11 cellular contexts compared by ENCODE assay signal in the genomic region with DNA sequence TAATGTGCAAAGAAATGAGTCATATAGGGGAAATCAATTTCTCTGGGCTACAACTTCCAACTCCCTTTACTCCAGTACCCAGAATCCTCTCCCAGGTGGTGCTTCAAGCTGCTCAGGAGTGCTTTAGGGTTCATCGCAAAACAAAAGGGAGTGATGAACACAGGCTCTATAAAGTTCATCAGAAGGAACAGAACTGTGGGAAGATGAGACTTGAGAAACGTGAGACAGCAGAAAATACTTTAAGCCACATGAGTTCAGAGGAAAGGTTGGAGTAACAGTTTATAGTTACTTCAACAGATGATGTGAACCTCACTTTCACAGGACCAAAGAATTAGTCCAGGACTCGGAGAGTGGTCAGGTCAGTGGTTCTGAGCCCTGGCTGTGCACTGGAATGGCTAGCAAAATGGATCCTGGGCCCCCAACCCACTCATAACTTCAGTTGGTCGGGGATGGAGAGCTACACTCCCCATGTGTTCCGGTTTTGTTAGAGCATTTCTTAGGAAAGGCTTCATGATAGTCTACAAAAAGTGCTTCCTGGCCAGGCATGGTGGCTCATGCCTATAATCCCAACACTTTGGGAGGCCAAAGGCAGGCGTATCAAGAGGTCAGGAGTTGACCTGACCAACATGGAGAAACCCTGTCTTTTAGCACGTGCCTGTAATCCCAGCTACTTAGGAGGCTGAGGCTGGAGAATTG. TPM values are rescaled to one million over a fixed set of nuclear protein-coding genes. Genes with fewer than 3 reads are reported as not detected.
DNase-seq lines count a peak whose midpoint lies in the region; ATAC-seq, FAIRE-seq and TF ChIP-seq lines count a peak whose summit lies in the region.
"Had no signal": no experiment of that assay in that cellular context is flagged by ENCODE, and none has a peak within 500 bp of the region (broad histone marks: within the 10 kb centered on the region; RNA-seq: fewer than 3 reads in every experiment).

No MANE protein-coding gene starts in this region.

- FAIRE-seq in GM12891 (lab: Jason Lieb, UNC): no peak
- FAIRE-seq: keratinocyte had no signal

- ATAC-seq in HG03571 (IDR thresholded peaks at IDR 0.05; ENCODE audit: unreplicated experiment): no peak
- ATAC-seq: Right ventricle myocardium inferior had no signal

- H3K9me3 ChIP-seq in BLaER1 treated with 17β-estradiol and CSF1 and Interleukin-3, amounts not matched to agents 10 nM and 100 nM (replicated peaks in 1 of 11): peaks cover 15 to 65% (median 27%) of the 10 kb centered on the region in 11 experiments; a peak in 21 of 22 replicates

- TF ChIP-seq POLR2A in GM12891 (IDR thresholded peaks at IDR 0.05; ENCODE audit: low read depth, low read length) (peak; percentile 64; the same call in 1 of the 2 replicates), lower leg skin (IDR thresholded peaks at IDR 0.05) (no peak)

- intact Hi-C loops in lower leg skin (cut with DNase I; ENCODE audit: low total_unique reads): no loop called here

- no peak for TF ChIP-seq CTCF in lower leg skin (IDR thresholded peaks at IDR 0.05)

- no peaks in the 10 kb centered on the region for H3K27me3 ChIP-seq in BLaER1 treated with 17β-estradiol and CSF1 and Interleukin-3, amounts not matched to agents 10 nM and 100 nM

- DNase-seq in GM12891 (ENCODE audit: insufficient read length, low spot score): no peak
- DNase-seq in SK-MEL-5 (ENCODE audit: low read depth, low spot score): peak; percentile 13
- DNase-seq in fibroblast of peridontal ligament (ENCODE audit: extremely low read depth): peak; percentile 10
- DNase-seq in lower leg skin (ENCODE audit: low spot score in 2 of 2): no peak
- no peak for DNase-seq in NCI-H1092 (lab: John Stamatoyannopoulos, UW)
- DNase-seq in DMS79 treated with DMSO at 0.1 percent for 48 hours (lab: John Stamatoyannopoulos, UW): no peak
- DNase-seq: NCI-H187 had no signal

- peak overlapping the region in 2 of 10 experiments; percentile 88 to 100; a peak in 1 of 20 replicates for H3K4me3 ChIP-seq in BLaER1 treated with 17β-estradiol and CSF1 and Interleukin-3, amounts not matched to agents 10 nM and 100 nM
- H3K4me3 ChIP-seq in lower leg skin (ENCODE audit: low read depth, poor library complexity, severe bottlenecking): no peak overlapping the region

- H4K20me1 ChIP-seq in BLaER1 treated with 17β-estradiol and CSF1 and Interleukin-3, amounts not matched to agents 10 nM and 100 nM: peaks cover 51 to 81% (median 73%) of the 10 kb centered on the region in 11 experiments

- peaks cover 20 to 59% (median 48%) of the 10 kb centered on the region in 10 experiments for H3K4me1 ChIP-seq in BLaER1 treated with 17β-estradiol and CSF1 and Interleukin-3, amounts not matched to agents 10 nM and 100 nM

- peak overlapping the region in 6 of 11 experiments; percentile 91 to 100 (median 98); a peak in 6 of 22 replicates for H3K4me2 ChIP-seq in BLaER1 treated with 17β-estradiol and CSF1 and Interleukin-3, amounts not matched to agents 10 nM and 100 nM

- H3K9ac ChIP-seq in BLaER1 treated with 17β-estradiol and CSF1 and Interleukin-3, amounts not matched to agents 10 nM and 100 nM: peak overlapping the region in 2 of 11 experiments; percentile 18 to 38; a peak in 2 of 22 replicates

- peak overlapping the region in 6 of 11 experiments; percentile 9 to 42 (median 30); a peak in 7 of 22 replicates for H3K27ac ChIP-seq in BLaER1 treated with 17β-estradiol and CSF1 and Interleukin-3, amounts not matched to agents 10 nM and 100 nM

- H3K36me3 ChIP-seq in BLaER1 treated with 17β-estradiol and CSF1 and Interleukin-3, amounts not matched to agents 10 nM and 100 nM: peaks cover 81 to 89% (median 85%) of the 10 kb centered on the region in 11 experiments

- in situ Hi-C loops in SK-MEL-5 (cut with HindIII; ENCODE audit: low pct_unique_long_range_greater_than_20kb, low sequenced_read_pairs): no loop called here

- WGBS in lower leg skin, 2 donors: 79 to 82% methylated on average over 7 of the region's 7 CpGs

TF ChIP-seq in GM12891, 5 proteins besides CTCF, POLR2A, EP300 and RAD21:
- TF ChIP-seq POU2F2 (IDR thresholded peaks at IDR 0.05; ENCODE audit: low read depth, low read length) (no peak), POLR2AphosphoS5 (IDR thresholded peaks at IDR 0.05; ENCODE audit: low read depth, low read length) (0 out of 2 replicates have a peak, but pooled peaks have one; percentile 14)

RNA-seq across cellular contexts. Expression of a gene that starts 4.3 kb away (rescaled TPM):
- polyA plus RNA-seq in GM12891 (2012; ENCODE audit: low read depth, missing spikeins): 4,932 TPM
- 2,311 and 2,500 TPM in 2 replicates for total RNA-seq in SK-MEL-5 (2014; rRNA removed; shearing (Covaris generic))
- 2,101 and 2,675 TPM in 2 replicates for polyA plus RNA-seq in SK-MEL-5 (2015; cell fraction: cytosol; rRNA removed)
- polyA plus RNA-seq in SK-MEL-5 (2015; cell fraction: nucleus; rRNA removed): 555 and 591 TPM in 2 replicates
- total RNA-seq in lower leg skin: 1,000 to 10,000 TPM; 2,461 to 2,856 (median 2,671) TPM

RNA-seq across cellular contexts. Expression of a gene that starts 4.4 kb away (rescaled TPM):
- 13.1 TPM for polyA plus RNA-seq in GM12891 (2012; ENCODE audit: low read depth, missing spikeins)
- total RNA-seq in SK-MEL-5 (2014; rRNA removed; shearing (Covaris generic)): 6.4 and 9.8 TPM in 2 replicates
- polyA plus RNA-seq in SK-MEL-5 (2015; cell fraction: cytosol; rRNA removed): 22.5 and 23.5 TPM in 2 replicates
- 30.4 and 66.7 TPM in 2 replicates for polyA plus RNA-seq in SK-MEL-5 (2015; cell fraction: nucleus; rRNA removed)
- total RNA-seq in lower leg skin: 10 to 100 TPM; 37.9 to 47.9 (median 41.9) TPM

RNA-seq across cellular contexts. Expression of a gene that starts 22.7 kb away (rescaled TPM):
- polyA plus RNA-seq in GM12891 (2012; ENCODE audit: low read depth, missing spikeins): 4.2 TPM
- total RNA-seq in SK-MEL-5 (2014; rRNA removed; shearing (Covaris generic)): 13.3 and 14.0 TPM in 2 replicates
- polyA plus RNA-seq in SK-MEL-5 (2015; cell fraction: cytosol; rRNA removed): 9.7 and 10.2 TPM in 2 replicates
- polyA plus RNA-seq in SK-MEL-5 (2015; cell fraction: nucleus; rRNA removed): 22.6 and 28.9 TPM in 2 replicates
- total RNA-seq in lower leg skin: 10 to 100 TPM in 1 of 4 donors, 1 to 10 TPM in 3; 9.2 to 12.1 (median 9.8) TPM

RNA-seq across cellular contexts. Expression of a gene that starts 49.9 kb away (rescaled TPM):
- 2.9 TPM for polyA plus RNA-seq in GM12891 (2012; ENCODE audit: low read depth, missing spikeins)
- 4.4 and 10.3 TPM in 2 replicates for total RNA-seq in SK-MEL-5 (2014; rRNA removed; shearing (Covaris generic))
- 8.4 and 8.5 TPM in 2 replicates for polyA plus RNA-seq in SK-MEL-5 (2015; cell fraction: cytosol; rRNA removed)
- 30.3 and 30.8 TPM in 2 replicates for polyA plus RNA-seq in SK-MEL-5 (2015; cell fraction: nucleus; rRNA removed)
- 10 to 100 TPM; 17.6 to 28.7 (median 23.6) TPM for total RNA-seq in lower leg skin

Comparison
In these comparisons a context has a peak if more than half of its experiments do, and no peak if none do; other contexts are left out.
1. DNase-seq: peak in SK-MEL-5 (single experiment) and fibroblast of peridontal ligament (single experiment); none in GM12891 (single experiment), lower leg skin (0 of 2), NCI-H1092 (single experiment) and DMS79 treated with DMSO at 0.1 percent for 48 hours (single experiment).